ENCODE assay signal across 16 cellular contexts in the genomic region with DNA sequence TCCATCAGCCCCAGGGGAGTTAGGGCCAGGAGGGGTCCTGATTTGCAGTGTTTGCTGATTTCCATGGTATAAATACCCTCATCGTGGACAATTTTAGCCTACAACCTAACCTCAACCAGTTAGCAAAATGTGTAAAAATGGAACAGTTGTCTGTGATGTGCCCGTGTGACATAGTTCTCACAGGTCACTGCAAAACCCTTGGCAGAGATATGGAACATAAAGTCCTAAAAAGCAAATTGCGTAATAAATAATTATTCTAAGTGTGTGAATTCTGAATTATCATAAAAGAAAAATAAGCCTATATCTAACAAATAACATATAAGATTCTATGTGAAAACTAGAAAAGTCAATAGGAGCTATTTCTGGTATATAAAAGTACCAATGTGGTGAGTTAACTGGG.
"Had no signal": no experiment of that assay in that cellular context is flagged by ENCODE, and none has a peak within 500 bp of the region (broad histone marks: within the 10 kb centered on the region; RNA-seq: fewer than 3 reads in every experiment).

No MANE protein-coding gene starts in this region.

- H3K4me3 Mint-ChIP-seq: activated CD4-positive, alpha-beta memory T cell treated with anti-CD3 and anti-CD28 coated beads for 36 hours; activated CD4-positive, alpha-beta T cell treated with anti-CD3 and anti-CD28 coated beads for 36 hours; activated naive CD8-positive, alpha-beta T cell; activated T-cell treated with anti-CD3 and anti-CD28 coated beads, Interleukin-2, amount 50 U/mL, for 4 hours; naive thymus-derived CD4-positive, alpha-beta T cell; T-helper 17 cell had no signal

- H3K27ac ChIP-seq: lower lobe of right lung, pancreas, sigmoid colon, thyroid gland had no signal

- H3K36me3 Mint-ChIP-seq: activated CD4-positive, alpha-beta memory T cell treated with anti-CD3 and anti-CD28 coated beads for 36 hours; naive thymus-derived CD4-positive, alpha-beta T cell had no signal

- H3K9me3 Mint-ChIP-seq: activated T-cell treated with anti-CD3 and anti-CD28 coated beads, Interleukin-2, amount 50 U/mL, for 4 hours had no signal

- H3K27me3 Mint-ChIP-seq: activated naive CD8-positive, alpha-beta T cell; naive thymus-derived CD4-positive, alpha-beta T cell had no signal

- H3K4me1 ChIP-seq: pancreas, sigmoid colon, thyroid gland had no signal

- ATAC-seq: activated CD4-positive, alpha-beta T cell treated with anti-CD3 and anti-CD28 coated beads for 36 hours; activated T-cell treated with anti-CD3 and anti-CD28 coated beads, Interleukin-2, amount 50 U/mL, for 4 hours; lower lobe of right lung; naive thymus-derived CD4-positive, alpha-beta T cell; T-helper 17 cell had no signal

- H3K9me3 ChIP-seq: lower lobe of right lung, pancreas, sigmoid colon, thyroid gland had no signal

- H3K4me3 ChIP-seq: lower lobe of right lung, pancreas, sigmoid colon, thyroid gland had no signal

- H3K27ac Mint-ChIP-seq: activated CD4-positive, alpha-beta memory T cell treated with anti-CD3 and anti-CD28 coated beads for 36 hours; activated CD4-positive, alpha-beta T cell treated with anti-CD3 and anti-CD28 coated beads for 36 hours; activated naive CD8-positive, alpha-beta T cell; naive thymus-derived CD4-positive, alpha-beta T cell; T-helper 17 cell had no signal

- DNase-seq: activated CD4-positive, alpha-beta memory T cell treated with anti-CD3 and anti-CD28 coated beads for 36 hours; activated CD4-positive, alpha-beta T cell treated with anti-CD3 and anti-CD28 coated beads for 36 hours; activated gamma-delta T cell; activated T-cell treated with anti-CD3 and anti-CD28 coated beads, Interleukin-2, amount 50 U/mL, for 4 hours; amygdala; head of caudate nucleus; left cardiac atrium; lower lobe of right lung; naive thymus-derived CD4-positive, alpha-beta T cell; pancreas; sigmoid colon; stimulated activated CD4-positive, alpha-beta T cell treated with anti-CD3 and anti-CD28 coated beads, Interleukin-12 subunit alpha, Interleukin-12 subunit beta, amount 100 ng/mL, for 4 hours; stimulated activated CD4-positive, alpha-beta T cell treated with anti-CD3 and anti-CD28 coated beads, Interleukin-2, amount 100 ng/mL, for 24 hours; T-helper 17 cell; thyroid gland had no signal

- H3K27me3 ChIP-seq: pancreas, sigmoid colon, thyroid gland had no signal

- H3K36me3 ChIP-seq: lower lobe of right lung, pancreas, sigmoid colon, thyroid gland had no signal
